Comparison of ENCODE assay signal across 15 cellular contexts in the genomic region with DNA sequence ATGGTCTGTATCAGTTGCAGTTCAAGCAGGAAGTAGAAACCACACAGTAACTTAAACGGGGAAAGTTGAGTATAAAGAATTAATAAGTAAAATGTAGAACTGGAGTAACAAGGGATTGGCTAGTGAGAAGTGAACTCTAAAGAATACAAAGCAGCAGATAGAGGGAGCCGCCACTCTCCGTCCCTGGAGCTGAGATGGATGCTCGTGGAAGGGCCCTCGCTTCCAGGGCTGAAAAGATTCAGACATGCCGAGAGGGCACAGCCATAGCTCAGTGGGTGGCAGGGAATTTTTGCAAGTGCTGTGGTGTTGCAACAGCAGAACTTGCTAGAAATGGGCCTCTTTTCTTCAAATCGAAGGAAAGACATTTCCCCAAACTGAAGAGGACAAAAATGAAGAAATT.
A peak's percentile ranks its signal among the peaks of the same experiment; 100 is the strongest.
DNase-seq lines count a peak whose midpoint lies in the region; ATAC-seq and TF ChIP-seq lines count a peak whose summit lies in the region.
"Had no signal": no experiment of that assay in that cellular context is flagged by ENCODE, and none has a peak within 500 bp of the region (broad histone marks: within the 10 kb centered on the region; RNA-seq: fewer than 3 reads in every experiment).

No MANE protein-coding gene starts in this region.

- H3K4me1 ChIP-seq in heart right ventricle (peaks cover 0 to 62% (median 16%) of the 10 kb centered on the region in 9 donors), lower lobe of right lung (peaks cover 26% of the 10 kb centered on the region), uterus (peaks cover 7 to 24% of the 10 kb centered on the region in 2 donors)

- WGBS in heart right ventricle, 2 donors: 68 to 75% methylated on average over 7 of the region's 7 CpGs

- no peaks in the 10 kb centered on the region for H3K9me3 Mint-ChIP-seq in effector memory CD8-positive, alpha-beta T cell

- H3K9me3 ChIP-seq in heart right ventricle: no peaks in the 10 kb centered on the region
- no peaks in the 10 kb centered on the region for H3K9me3 ChIP-seq in lower lobe of right lung
- H3K9me3 ChIP-seq in uterus: no peaks in the 10 kb centered on the region
- H3K9me3 ChIP-seq: mucosa of descending colon, thoracic aorta had no signal

- H3K36me3 ChIP-seq in heart right ventricle (no peaks in the 10 kb centered on the region), lower lobe of right lung (no peaks in the 10 kb centered on the region), uterus (no peaks in the 10 kb centered on the region)
- H3K36me3 ChIP-seq: thoracic aorta had no signal

- DNase-seq in heart right ventricle (no peak), Right ventricle myocardium superior (no peak), astrocyte of the spinal cord (ENCODE audit: low read depth, low spot score) (peak; percentile 37), lower lobe of right lung (no peak), uterus (no peak), NCI-H1092 (lab: John Stamatoyannopoulos, UW) (no peak), superior temporal gyrus (ENCODE audit: extremely low spot score) (no peak)
- no peak for DNase-seq in effector memory CD8-positive, alpha-beta T cell
- DNase-seq: mucosa of descending colon, NCI-H2029, OCI-M1, T1000 had no signal

- no peaks in the 10 kb centered on the region for H3K4me1 Mint-ChIP-seq in effector memory CD8-positive, alpha-beta T cell (ENCODE audit: low read depth in 2 of 2)

- H3K27ac ChIP-seq in heart right ventricle (peak overlapping the region in 9 of 10 donors; percentile 15 to 84 (median 73)), lower lobe of right lung (peak overlapping the region; percentile 44), uterus (peak overlapping the region; percentile 84 to 98)

- intact Hi-C loops in heart right ventricle (cut with DNase I): no loop called here
- intact Hi-C loops in Right ventricle myocardium superior (cut with DNase I): no loop called here
- intact Hi-C loops in lower lobe of right lung (cut with DNase I): no loop called here
- intact Hi-C loops in uterus (cut with DNase I; ENCODE audit: low total_unique reads): no loop called here

- ATAC-seq in heart right ventricle (no peak), Right ventricle myocardium superior (ENCODE audit: poor library complexity) (no peak), lower lobe of right lung (peak in 1 of 2 donors; percentile 6)
- no peak for ATAC-seq in effector memory CD8-positive, alpha-beta T cell (replicated peaks)
- ATAC-seq: HepG2, mucosa of descending colon had no signal

- H3K36me3 Mint-ChIP-seq in effector memory CD8-positive, alpha-beta T cell (ENCODE audit: insufficient read depth): no peaks in the 10 kb centered on the region
- H3K36me3 Mint-ChIP-seq: activated naive CD8-positive, alpha-beta T cell had no signal

- no peak overlapping the region for H3K4me3 Mint-ChIP-seq in effector memory CD8-positive, alpha-beta T cell
- H3K4me3 Mint-ChIP-seq: activated naive CD8-positive, alpha-beta T cell had no signal

- H3K27me3 Mint-ChIP-seq in effector memory CD8-positive, alpha-beta T cell: peaks cover 15 to 53% of the 10 kb centered on the region in 2 donors

- H3K4me3 ChIP-seq in heart right ventricle (no peak overlapping the region), astrocyte of the spinal cord (ENCODE audit: low read depth, low read length) (no peak overlapping the region), lower lobe of right lung (no peak overlapping the region), uterus (no peak overlapping the region)
- H3K4me3 ChIP-seq: mucosa of descending colon, thoracic aorta had no signal

- in situ Hi-C loops in astrocyte of the spinal cord (cut with HindIII; ENCODE audit: low sequenced_read_pairs): no loop called here

- no peak overlapping the region for H3K27ac Mint-ChIP-seq in effector memory CD8-positive, alpha-beta T cell
- H3K27ac Mint-ChIP-seq: activated naive CD8-positive, alpha-beta T cell had no signal

- no peaks in the 10 kb centered on the region for H3K27me3 ChIP-seq in heart right ventricle
- H3K27me3 ChIP-seq in lower lobe of right lung (ENCODE audit: low read depth): no peaks in the 10 kb centered on the region
- no peaks in the 10 kb centered on the region for H3K27me3 ChIP-seq in uterus

- TF ChIP-seq CTCF in heart right ventricle (IDR thresholded peaks at IDR 0.05) (no peak), astrocyte of the spinal cord (IDR thresholded peaks at IDR 0.05; ENCODE audit: low read depth, low read length) (peak; percentile 20), lower lobe of right lung (IDR thresholded peaks at IDR 0.05) (no peak), uterus (IDR thresholded peaks at IDR 0.05) (no peak)

- no peak for TF ChIP-seq POLR2A in uterus (IDR thresholded peaks at IDR 0.05)
